In the genomic region with DNA sequence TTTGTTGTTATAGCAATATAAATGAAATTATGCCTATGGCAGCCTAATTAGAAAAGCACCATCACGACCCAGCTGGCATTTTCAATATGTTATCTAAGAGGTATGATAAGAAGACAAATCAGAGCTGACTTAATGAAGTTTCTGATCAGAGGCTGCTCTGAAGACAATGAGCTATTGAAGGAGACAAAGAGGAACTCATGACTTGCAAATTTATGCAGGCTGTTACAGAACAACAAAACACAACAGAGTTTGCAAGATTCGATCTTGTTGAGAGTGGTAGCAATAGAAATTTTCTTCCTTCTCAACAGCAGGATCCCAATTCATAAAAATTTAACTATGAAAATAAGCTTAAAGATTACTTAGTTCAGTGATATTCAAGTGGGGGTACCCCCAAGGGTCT, we compare ENCODE assay signal across 16 cellular contexts. TPM values are rescaled to one million over a fixed set of nuclear protein-coding genes. Genes with fewer than 3 reads are reported as not detected.
"Had no signal": no experiment of that assay in that cellular context is flagged by ENCODE, and none has a peak within 500 bp of the region (broad histone marks: within the 10 kb centered on the region; RNA-seq: fewer than 3 reads in every experiment).

No MANE protein-coding gene starts in this region.

- H3K27me3 ChIP-seq: right atrium auricular region had no signal

- H3K4me1 ChIP-seq: right atrium auricular region had no signal

- ATAC-seq: activated naive CD8-positive, alpha-beta T cell treated with anti-CD3 and anti-CD28 coated beads, Interleukin-2, amount 50 U/mL, for 24 hours; stimulated activated memory B cell treated with anti-CD40 and anti-IgM and Interleukin-4, amounts not matched to agents 10 μg/mL and 1 μg/mL and 100 μg/mL, for 72 hours had no signal

- H3K27ac ChIP-seq: cardiac muscle cell, right atrium auricular region, VCaP had no signal

- H3K4me3 ChIP-seq: cardiac muscle cell, right atrium auricular region, smooth muscle cell had no signal

- H3K9me3 ChIP-seq: right atrium auricular region had no signal

- DNase-seq: activated CD4-positive, alpha-beta T cell treated with anti-CD3 and anti-CD28 coated beads, Interleukin-2, amount 10 ng/mL, durations not matched to agents 24 days and 14 days; activated CD8-positive, alpha-beta memory T cell treated with anti-CD3 and anti-CD28 coated beads for 24 hours; activated naive CD4-positive, alpha-beta T cell treated with Interleukin-2 at 50 U/mL for 16 hours; activated naive CD8-positive, alpha-beta T cell treated with anti-CD3 and anti-CD28 coated beads, Interleukin-2, amount 50 U/mL, for 24 hours; cortex of kidney; naive B cell; posterior cingulate gyrus had no signal

- H3K36me3 ChIP-seq: cardiac muscle cell, right atrium auricular region had no signal

RNA-seq across cellular contexts. Expression of gene CCDC54, which starts 7.7 kb away (rescaled TPM):
- total RNA-seq: activated CD4-positive, alpha-beta T cell treated with anti-CD3 and anti-CD28 coated beads, Interleukin-2, amount 10 ng/mL, durations not matched to agents 24 days and 14 days; astrocyte; cardiac muscle cell; kidney epithelial cell; lower leg skin; right atrium auricular region; smooth muscle cell had no signal
- polyA plus RNA-seq: esophagus had no signal
